ENCODE assay signal across 15 cellular contexts in genomic region chr3:184085389-184085852, GRCh38. TPM values are rescaled to one million over a fixed set of nuclear protein-coding genes. Genes with fewer than 3 reads are reported as not detected.
A peak's percentile ranks its signal among the peaks of the same experiment; 100 is the strongest.
DNase-seq lines count a peak whose midpoint lies in the region; ATAC-seq and TF ChIP-seq lines count a peak whose summit lies in the region.
"Had no signal": no experiment of that assay in that cellular context is flagged by ENCODE, and none has a peak within 500 bp of the region (broad histone marks: within the 10 kb centered on the region; RNA-seq: fewer than 3 reads in every experiment).

No MANE protein-coding gene starts in this region.

- H3K36me3 ChIP-seq in BLaER1 treated with 17β-estradiol and CSF1 and Interleukin-3, amounts not matched to agents 10 nM and 100 nM: peaks cover 0 to 8% (median 0%) of the 10 kb centered on the region in 11 experiments; a peak in 3 of 22 replicates
- no peaks in the 10 kb centered on the region for H3K36me3 ChIP-seq in HCT116 (ENCODE audit: control insufficient read depth in 1 of 2, insufficient read depth in 2 of 2, low read length in 2 of 2)
- no peaks in the 10 kb centered on the region for H3K36me3 ChIP-seq in PC-3 (ENCODE audit: low read depth, low read length)
- H3K36me3 ChIP-seq: ascending aorta, ovary, SJCRH30 had no signal

- peaks cover 7 to 13% (median 11%) of the 10 kb centered on the region in 10 experiments; a peak in 13 of 20 replicates for H3K4me1 ChIP-seq in BLaER1 treated with 17β-estradiol and CSF1 and Interleukin-3, amounts not matched to agents 10 nM and 100 nM
- H3K4me1 ChIP-seq in HCT116 (ENCODE audit: control insufficient read depth in 1 of 2, insufficient read depth in 2 of 2, low read length in 2 of 2) (peaks cover 0 to 5% of the 10 kb centered on the region in 2 experiments; a peak in 1 of 4 replicates), PC-3 (ENCODE audit: insufficient read depth, low read length) (no peaks in the 10 kb centered on the region)
- H3K4me1 ChIP-seq: ascending aorta, Caco-2, SJCRH30 had no signal

- no peaks in the 10 kb centered on the region for H3K79me2 ChIP-seq in HCT116 (ENCODE audit: insufficient read depth, low read length)
- H3K79me2 ChIP-seq in PC-3 (ENCODE audit: low read length): no peaks in the 10 kb centered on the region

- peaks cover 12 to 84% (median 46%) of the 10 kb centered on the region in 11 experiments for H3K9me3 ChIP-seq in BLaER1 treated with 17β-estradiol and CSF1 and Interleukin-3, amounts not matched to agents 10 nM and 100 nM (replicated peaks in 1 of 11)
- no peaks in the 10 kb centered on the region for H3K9me3 ChIP-seq in HCT116 (ENCODE audit: control insufficient read depth in 1 of 2, insufficient read depth in 1 of 2, low read depth in 1 of 2, low read length in 2 of 2)
- no peaks in the 10 kb centered on the region for H3K9me3 ChIP-seq in PC-3 (ENCODE audit: low read length)
- H3K9me3 ChIP-seq: ovary had no signal

- no peak for DNase-seq in HCT116 (ENCODE audit: low read depth, low spot score)
- DNase-seq in PC-3: peak; percentile 27
- peak; percentile 58 for DNase-seq in fibroblast of mammary gland (ENCODE audit: low read depth)
- no peak for DNase-seq in kidney glomerular epithelial cell (lab: John Stamatoyannopoulos, UW)
- no peak for DNase-seq in activated effector memory CD4-positive, alpha-beta T cell treated with Interleukin-2 at 50 U/mL for 16 hours
- DNase-seq: Caco-2; NCI-H2081 treated with DMSO at 0.1 percent for 48 hours; ovary; SJCRH30; stimulated activated CD4-positive, alpha-beta T cell treated with anti-CD3 and anti-CD28 coated beads, Interleukin-4, amount 100 ng/mL, for 24 hours had no signal

- intact Hi-C loops in HCT116 (cut with micrococcal nuclease) (no loop called here), PC-3 (cut with micrococcal nuclease) (no loop called here)

- no peak overlapping the region for H2AFZ ChIP-seq in HCT116 (ENCODE audit: low read depth, low read length, poor library complexity, severe bottlenecking)
- H2AFZ ChIP-seq in PC-3 (ENCODE audit: low read length): no peak overlapping the region

- no peaks in the 10 kb centered on the region for H4K20me1 ChIP-seq in BLaER1 treated with 17β-estradiol and CSF1 and Interleukin-3, amounts not matched to agents 10 nM and 100 nM
- H4K20me1 ChIP-seq in HCT116 (ENCODE audit: insufficient read depth) (no peaks in the 10 kb centered on the region), PC-3 (ENCODE audit: low read length) (no peaks in the 10 kb centered on the region)

- H3K27ac ChIP-seq in BLaER1 treated with 17β-estradiol and CSF1 and Interleukin-3, amounts not matched to agents 10 nM and 100 nM: peak overlapping the region in 10 of 11 experiments; percentile 28 to 79 (median 72); a peak in 19 of 22 replicates
- H3K27ac ChIP-seq in HCT116 (ENCODE audit: low read depth, low read length) (no peak overlapping the region), PC-3 (ENCODE audit: low read length) (no peak overlapping the region)
- H3K27ac ChIP-seq: ascending aorta, ovary, SJCRH30 had no signal

- POLR2A ChIA-PET in HCT116 (lab: Charles Lee) (no interaction called here), PC-3 (lab: Charles Lee; ENCODE audit: unreplicated experiment) (no interaction called here)

- H3K9me2 ChIP-seq in HCT116 (ENCODE audit: insufficient read depth): no peaks in the 10 kb centered on the region
- H3K9me2 ChIP-seq in PC-3 (replicated peaks; ENCODE audit: low read length): no peaks in the 10 kb centered on the region

- TF ChIP-seq RAD21 in HCT116 (IDR thresholded peaks at IDR 0.05; ENCODE audit: low read depth): no peak

- H3K27me3 ChIP-seq in BLaER1 treated with 17β-estradiol and CSF1 and Interleukin-3, amounts not matched to agents 10 nM and 100 nM: no peaks in the 10 kb centered on the region
- H3K27me3 ChIP-seq in HCT116 (ENCODE audit: insufficient read depth, low read length) (no peaks in the 10 kb centered on the region), PC-3 (ENCODE audit: low read length) (no peaks in the 10 kb centered on the region)
- H3K27me3 ChIP-seq: ascending aorta, ovary, SJCRH30 had no signal

- peak overlapping the region in 7 of 11 experiments; percentile 8 to 48 (median 35); a peak in 8 of 22 replicates for H3K9ac ChIP-seq in BLaER1 treated with 17β-estradiol and CSF1 and Interleukin-3, amounts not matched to agents 10 nM and 100 nM
- H3K9ac ChIP-seq in HCT116 (ENCODE audit: low read length) (no peak overlapping the region), PC-3 (ENCODE audit: low read length) (no peak overlapping the region)

- H3K4me3 ChIP-seq in BLaER1 treated with 17β-estradiol and CSF1 and Interleukin-3, amounts not matched to agents 10 nM and 100 nM: peak overlapping the region in 2 of 10 experiments; percentile 4 to 34; a peak in 3 of 20 replicates
- no peak overlapping the region for H3K4me3 ChIP-seq in HCT116 (replicated peaks in 1 of 2; ENCODE audit: low read depth in 1 of 2, low read length in 2 of 2)
- no peak overlapping the region for H3K4me3 ChIP-seq in PC-3 (ENCODE audit: low read length)
- H3K4me3 ChIP-seq in fibroblast of mammary gland (ENCODE audit: control insufficient read depth, low read depth, low read length): no peak overlapping the region
- H3K4me3 ChIP-seq: ascending aorta, ovary, SJCRH30 had no signal

- peak overlapping the region; percentile 2 to 61 (median 24); a peak in 16 of 22 replicates for H3K4me2 ChIP-seq in BLaER1 treated with 17β-estradiol and CSF1 and Interleukin-3, amounts not matched to agents 10 nM and 100 nM
- H3K4me2 ChIP-seq in HCT116 (ENCODE audit: low read length) (no peak overlapping the region), PC-3 (ENCODE audit: low read length) (no peak overlapping the region)

- ATAC-seq in HCT116 (no peak), PC-3 (no peak), HG03354 (IDR thresholded peaks at IDR 0.05; ENCODE audit: poor library complexity, severe bottlenecking, unreplicated experiment) (no peak), HG02852 (IDR thresholded peaks at IDR 0.05; ENCODE audit: unreplicated experiment) (no peak)

- no peak for TF ChIP-seq CTCF in HCT116 (IDR thresholded peaks at IDR 0.05 in 2 of 3, conservative IDR thresholded peaks at IDR 0.05 in 1 of 3; ENCODE audit: borderline replicate concordance in 1 of 3, insufficient read depth in 1 of 3, low read depth in 2 of 3, low read length in 2 of 3)
- TF ChIP-seq CTCF in PC-3 (conservative IDR thresholded peaks at IDR 0.05; ENCODE audit: low read depth, low read length): no peak
- no peak for TF ChIP-seq CTCF in fibroblast of mammary gland (conservative IDR thresholded peaks at IDR 0.05; ENCODE audit: control insufficient read depth, insufficient read depth, low read depth, low read length)

- no peaks in the 10 kb centered on the region for H3F3A ChIP-seq in PC-3 (ENCODE audit: low read length, unreplicated experiment)

- TF ChIP-seq POLR2A in HCT116 (IDR thresholded peaks at IDR 0.05; ENCODE audit: borderline replicate concordance, extremely low read depth, insufficient read depth, insufficient read length): no peak

- CTCF ChIA-PET in HCT116 (lab: Charles Lee) (no interaction called here), PC-3 (lab: Charles Lee) (no interaction called here)

- BruUV-seq in HCT116 (replicated peaks; lab: Mats Ljungman, UMichigan) (no TSS peak), PC-3 (replicated peaks; lab: Mats Ljungman, UMichigan) (no TSS peak)

- RAD21 ChIA-PET in HCT116 (lab: Charles Lee; ENCODE audit: low non-redundant PET in 1 of 2, low total read pairs in 2 of 2, uncharacterized antibody in 2 of 2, unreplicated experiment in 2 of 2): no interaction called here

TF ChIP-seq in HCT116, 20 proteins besides CTCF, POLR2A, EP300 and RAD21 (continues in another document):
- peak; percentile 58 for TF ChIP-seq FOSL1 (IDR thresholded peaks at IDR 0.05; ENCODE audit: low read depth)
- TF ChIP-seq YY1 (IDR thresholded peaks at IDR 0.05; ENCODE audit: extremely low read depth, insufficient replicate concordance, low read depth, low read length): no peak
- peak; percentile 49; the same call in 1 of the 2 replicates for TF ChIP-seq CBX3 (IDR thresholded peaks at IDR 0.05; ENCODE audit: low read depth)
- TF ChIP-seq REST (IDR thresholded peaks at IDR 0.05; ENCODE audit: low read depth): no peak
- TF ChIP-seq EGR1 (IDR thresholded peaks at IDR 0.05; ENCODE audit: low read depth): no peak
- 0 out of 2 replicates have a peak, but pooled peaks have one; percentile 11 for TF ChIP-seq SP1 (IDR thresholded peaks at IDR 0.05; ENCODE audit: low read depth)
- TF ChIP-seq CEBPB (IDR thresholded peaks at IDR 0.05; ENCODE audit: low read depth): peak; percentile 74
- TF ChIP-seq JUND (IDR thresholded peaks at IDR 0.05): peak; percentile 59

RNA-seq across cellular contexts. Expression of gene HTR3E, which starts 11.4 kb away (rescaled TPM):
- total RNA-seq in HCT116 (2021; ENCODE audit: unreplicated experiment) (not detected), PC-3 (2014; rRNA removed) (not detected in 2 replicates)
- polyA plus RNA-seq in HCT116 (2012): not detected in 2 replicates
- total RNA-seq: ascending aorta, Caco-2, ovary had no signal
- polyA plus RNA-seq: ovary had no signal

RNA-seq across cellular contexts. Expression of gene HTR3C, which starts 32.6 kb away (rescaled TPM):
- not detected for total RNA-seq in HCT116 (2021; ENCODE audit: unreplicated experiment)
- polyA plus RNA-seq in HCT116 (2012): not detected in 2 replicates
- not detected in 2 replicates for total RNA-seq in PC-3 (2014; rRNA removed)
- total RNA-seq: ascending aorta, Caco-2, ovary, SJCRH30 had no signal
- polyA plus RNA-seq: ovary had no signal

RNA-seq across cellular contexts. Expression of gene EIF2B5, which starts 49.7 kb away (rescaled TPM):
- total RNA-seq in HCT116 (2021; ENCODE audit: unreplicated experiment) (50.3 TPM), PC-3 (2014; rRNA removed) (51.3 and 57.0 TPM in 2 replicates)
- 37.1 and 41.4 TPM in 2 replicates for polyA plus RNA-seq in HCT116 (2012)

RNA-seq across cellular contexts. Expression of gene HTR3D, which starts 53.9 kb away (rescaled TPM):
- total RNA-seq in HCT116 (2021; ENCODE audit: unreplicated experiment) (not detected), PC-3 (2014; rRNA removed) (not detected in 2 replicates)
- polyA plus RNA-seq in HCT116 (2012): not detected in 2 replicates
- total RNA-seq: ascending aorta, Caco-2, SJCRH30 had no signal
- polyA plus RNA-seq: ovary, thymus had no signal

Comparison
In these comparisons a context has a peak if more than half of its experiments do, and no peak if none do; other contexts are left out.
1. H3K27ac ChIP-seq: peak in BLaER1 treated with 17β-estradiol and CSF1 and Interleukin-3, amounts not matched to agents 10 nM and 100 nM (10 of 11); none in HCT116 (single experiment) and PC-3 (single experiment).
2. H3K4me2 ChIP-seq: peak in BLaER1 treated with 17β-estradiol and CSF1 and Interleukin-3, amounts not matched to agents 10 nM and 100 nM (11 of 11); none in HCT116 (single experiment) and PC-3 (single experiment).
3. H3K9ac ChIP-seq: peak in BLaER1 treated with 17β-estradiol and CSF1 and Interleukin-3, amounts not matched to agents 10 nM and 100 nM (7 of 11); none in HCT116 (single experiment) and PC-3 (single experiment).
4. DNase-seq: peak in PC-3 (single experiment) and fibroblast of mammary gland (single experiment); none in HCT116 (single experiment), kidney glomerular epithelial cell (single experiment) and activated effector memory CD4-positive, alpha-beta T cell treated with Interleukin-2 at 50 U/mL for 16 hours (single experiment).